ENCODE assay signal across 8 cellular contexts in genomic region chr1:36156329-36157114, GRCh38. TPM values are rescaled to one million over a fixed set of nuclear protein-coding genes. Genes with fewer than 3 reads are reported as not detected.
DNase-seq lines count a peak whose midpoint lies in the region; TF ChIP-seq lines count a peak whose summit lies in the region.

No MANE protein-coding gene starts in this region.

- peaks cover 65% of the 10 kb centered on the region for H3K4me1 Mint-ChIP-seq in activated naive CD8-positive, alpha-beta T cell (ENCODE audit: low read depth)

- H3K27ac ChIP-seq in HUES64 (ENCODE audit: low read depth, low read length) (peak overlapping the region; percentile 64), SJCRH30 (peak overlapping the region; percentile 99), cardiac muscle cell (peak overlapping the region; percentile 97), ovary (peak overlapping the region; percentile 97 to 98)

- peak overlapping the region; percentile 92 for H3K4me3 ChIP-seq in HUES64 (ENCODE audit: low read length)
- peak overlapping the region; percentile 99 for H3K4me3 ChIP-seq in SJCRH30
- peak overlapping the region; percentile 78 for H3K4me3 ChIP-seq in cardiac muscle cell
- peak overlapping the region; percentile 93 for H3K4me3 ChIP-seq in ovary

- intact Hi-C loops in ovary (cut with DNase I): loop anchor here in 3 of 4 donors (5.0 to 10.0 kb wide), 4 partner anchors 68 to 268 kb away; partner anchors contain the start of gene THRAP3 (in 1 of the 3)

- H3K9me3 ChIP-seq in HUES64 (ENCODE audit: insufficient read depth, low read depth, low read length) (no peaks in the 10 kb centered on the region), SJCRH30 (replicated peaks) (no peaks in the 10 kb centered on the region), cardiac muscle cell (ENCODE audit: low read depth) (no peaks in the 10 kb centered on the region), ovary (no peaks in the 10 kb centered on the region)

- no peak for TF ChIP-seq POLR2A in ovary (IDR thresholded peaks at IDR 0.05)

- H3K27ac Mint-ChIP-seq in activated naive CD8-positive, alpha-beta T cell: peak overlapping the region; percentile 84

- peak overlapping the region; percentile 75 for H3K9ac ChIP-seq in HUES64 (ENCODE audit: low read depth, low read length)

- peaks cover 4% of the 10 kb centered on the region for H3K36me3 Mint-ChIP-seq in activated naive CD8-positive, alpha-beta T cell

- H3K36me3 ChIP-seq in HUES64 (ENCODE audit: insufficient read depth, low read length) (no peaks in the 10 kb centered on the region), SJCRH30 (peaks cover 4% of the 10 kb centered on the region; the same call in 1 of the 2 replicates), cardiac muscle cell (no peaks in the 10 kb centered on the region), ovary (no peaks in the 10 kb centered on the region)

- peak; percentile 68 to 85 for DNase-seq in NCI-H2081 (lab: John Stamatoyannopoulos, UW)
- no peak for DNase-seq in NCI-H2081 treated with DMSO at 0.1 percent for 48 hours (lab: John Stamatoyannopoulos, UW)
- peak; percentile 82 to 89 for DNase-seq in SJCRH30
- DNase-seq in cardiac muscle cell (ENCODE audit: low read depth in 1 of 2, low spot score in 1 of 2): peak; percentile 71 to 91
- DNase-seq in ovary: peak; percentile 71 to 80 (median 78)
- no peak for DNase-seq in NCI-H187 treated with DMSO at 0.1 percent for 48 hours (lab: John Stamatoyannopoulos, UW)

- H3K27me3 Mint-ChIP-seq in activated naive CD8-positive, alpha-beta T cell: no peaks in the 10 kb centered on the region

- H3K4me1 ChIP-seq in HUES64 (ENCODE audit: insufficient read depth, low read length) (peaks cover 20% of the 10 kb centered on the region), SJCRH30 (peaks cover 24% of the 10 kb centered on the region), cardiac muscle cell (ENCODE audit: low read depth) (peaks cover 35% of the 10 kb centered on the region), ovary (ENCODE audit: insufficient read depth) (peaks cover 18% of the 10 kb centered on the region)

- WGBS in HUES64: under 1% methylated on average over 66 of the region's 69 CpGs
- 0 to 1% (median 0%) methylated on average over 46 to 69 of the region's 69 CpGs for WGBS in ovary, 3 donors

- no peaks in the 10 kb centered on the region for H3K9me3 Mint-ChIP-seq in activated naive CD8-positive, alpha-beta T cell (ENCODE audit: low read depth)

- TF ChIP-seq EP300 in ovary (IDR thresholded peaks at IDR 0.05): no peak

- TF ChIP-seq CTCF in cardiac muscle cell (IDR thresholded peaks at IDR 0.05; ENCODE audit: low read depth, low read length): no peak
- peak in 1 of 3 donors; percentile 20 for TF ChIP-seq CTCF in ovary (IDR thresholded peaks at IDR 0.05)

- H3K4me3 Mint-ChIP-seq in activated naive CD8-positive, alpha-beta T cell: peak overlapping the region; percentile 93

- H3K27me3 ChIP-seq in HUES64 (ENCODE audit: insufficient read depth, low read length) (peaks cover 37% of the 10 kb centered on the region), SJCRH30 (no peaks in the 10 kb centered on the region), cardiac muscle cell (no peaks in the 10 kb centered on the region), ovary (no peaks in the 10 kb centered on the region)

RNA-seq across cellular contexts. Expression of gene MAP7D1, which starts 0.6 kb away (rescaled TPM):
- polyA plus RNA-seq in HUES64 (2013, experiment 1 of 2): 56.9 TPM
- polyA plus RNA-seq in HUES64 (2013, experiment 2 of 2): 60.4 TPM
- total RNA-seq in SJCRH30 (2014; rRNA removed; shearing (Covaris generic)): 91.2 and 96.2 TPM in 2 replicates
- total RNA-seq in cardiac muscle cell: 224 and 239 TPM in 2 replicates
- polyA plus RNA-seq in cardiac muscle cell: 132 and 141 TPM in 2 replicates
- 10 to 100 TPM; 34.9 to 99.1 (median 69.0) TPM for total RNA-seq in ovary
- polyA plus RNA-seq in ovary: 10 to 100 TPM; 31.4 to 44.3 TPM

RNA-seq across cellular contexts. Expression of gene TRAPPC3, which starts 7.2 kb away (rescaled TPM):
- polyA plus RNA-seq in HUES64 (2013, experiment 1 of 2): 49.9 TPM
- polyA plus RNA-seq in HUES64 (2013, experiment 2 of 2): 53.5 TPM
- total RNA-seq in SJCRH30 (2014; rRNA removed; shearing (Covaris generic)): 76.0 and 78.6 TPM in 2 replicates
- 83.5 and 99.6 TPM in 2 replicates for total RNA-seq in cardiac muscle cell
- 119 and 125 TPM in 2 replicates for polyA plus RNA-seq in cardiac muscle cell
- total RNA-seq in ovary: 10 to 100 TPM; 42.3 to 49.6 (median 45.2) TPM
- 10 to 100 TPM; 44.0 to 94.6 TPM for polyA plus RNA-seq in ovary

RNA-seq across cellular contexts. Expression of gene COL8A2, which starts 31.5 kb away (rescaled TPM):
- polyA plus RNA-seq in HUES64 (2013, experiment 1 of 2): 0.60 TPM
- 1.2 TPM for polyA plus RNA-seq in HUES64 (2013, experiment 2 of 2)
- total RNA-seq in SJCRH30 (2014; rRNA removed; shearing (Covaris generic)): 0.45 and 0.51 TPM in 2 replicates
- total RNA-seq in cardiac muscle cell (0.11 and 0.57 TPM in 2 replicates), ovary (1 to 10 TPM; 2.5 to 6.2 (median 4.1) TPM)
- polyA plus RNA-seq in cardiac muscle cell (0.05 TPM in 1 of 2 replicates, not detected in the other), ovary (1 to 10 TPM; 2.3 to 4.6 TPM)

Comparison
In these comparisons a context has a peak if more than half of its experiments do, and no peak if none do; other contexts are left out.
1. DNase-seq: peak in NCI-H2081 (2 of 2), SJCRH30 (2 of 2), cardiac muscle cell (2 of 2) and ovary (5 of 5); none in NCI-H2081 treated with DMSO at 0.1 percent for 48 hours (single experiment) and NCI-H187 treated with DMSO at 0.1 percent for 48 hours (single experiment).
2. Peak in every context shown above with its lines, with median percentiles within 50 percentile points of each other: H3K27ac ChIP-seq and H3K4me3 ChIP-seq.